In genomic region chr4:81506731-81507130, GRCh38 we compare ENCODE assay signal across 11 cellular contexts.
DNase-seq lines count a peak whose midpoint lies in the region; ATAC-seq lines count a peak whose summit lies in the region.
"Had no signal": no experiment of that assay in that cellular context is flagged by ENCODE, and none has a peak within 500 bp of the region (broad histone marks: within the 10 kb centered on the region; RNA-seq: fewer than 3 reads in every experiment).

No MANE protein-coding gene starts in this region.

- no peaks in the 10 kb centered on the region for H3K9me3 Mint-ChIP-seq in stimulated activated memory B cell treated with anti-CD40 and anti-IgM and Interleukin-4, amounts not matched to agents 10 μg/mL and 1 μg/mL and 100 μg/mL, for 72 hours

- ATAC-seq in GM21737 (IDR thresholded peaks at IDR 0.05; ENCODE audit: unreplicated experiment) (peak; percentile 45), HG03460 (IDR thresholded peaks at IDR 0.05; ENCODE audit: unreplicated experiment) (peak; percentile 69)
- peak; percentile 92 for ATAC-seq in stimulated activated memory B cell treated with anti-CD40 and anti-IgM and Interleukin-4, amounts not matched to agents 10 μg/mL and 1 μg/mL and 100 μg/mL, for 72 hours

- DNase-seq in activated CD4-positive, alpha-beta T cell treated with anti-CD3 and anti-CD28 coated beads, Interleukin-2, amount 50 U/mL, for 48 hours, result peak; percentile 5 to 32
- no peak for DNase-seq in activated CD4-positive, alpha-beta T cell treated with anti-CD3 and anti-CD28 coated beads, Interleukin-2, amount 50 U/mL, for 4 hours
- DNase-seq in NCI-H82 (lab: John Stamatoyannopoulos, UW) (no peak), GM03348 (ENCODE audit: low spot score) (no peak), DMS 273 (lab: John Stamatoyannopoulos, UW; ENCODE audit: unreplicated experiment) (no peak)
- DNase-seq: Kasumi-1, NCI-H524 treated with DMSO at 0.1 percent for 48 hours, retina had no signal

- H3K27ac Mint-ChIP-seq in stimulated activated memory B cell treated with anti-CD40 and anti-IgM and Interleukin-4, amounts not matched to agents 10 μg/mL and 1 μg/mL and 100 μg/mL, for 72 hours, result peak overlapping the region; percentile 78

- H3K4me3 Mint-ChIP-seq in stimulated activated memory B cell treated with anti-CD40 and anti-IgM and Interleukin-4, amounts not matched to agents 10 μg/mL and 1 μg/mL and 100 μg/mL, for 72 hours, result no peak overlapping the region

- peaks cover 71% of the 10 kb centered on the region for H3K4me1 Mint-ChIP-seq in stimulated activated memory B cell treated with anti-CD40 and anti-IgM and Interleukin-4, amounts not matched to agents 10 μg/mL and 1 μg/mL and 100 μg/mL, for 72 hours

- no peaks in the 10 kb centered on the region for H3K27me3 Mint-ChIP-seq in stimulated activated memory B cell treated with anti-CD40 and anti-IgM and Interleukin-4, amounts not matched to agents 10 μg/mL and 1 μg/mL and 100 μg/mL, for 72 hours

- H3K36me3 Mint-ChIP-seq in stimulated activated memory B cell treated with anti-CD40 and anti-IgM and Interleukin-4, amounts not matched to agents 10 μg/mL and 1 μg/mL and 100 μg/mL, for 72 hours, result no peaks in the 10 kb centered on the region

Comparison
In these comparisons a context has a peak if more than half of its experiments do, and no peak if none do; other contexts are left out.
1. DNase-seq: peak in activated CD4-positive, alpha-beta T cell treated with anti-CD3 and anti-CD28 coated beads, Interleukin-2, amount 50 U/mL, for 48 hours (2 of 2); none in activated CD4-positive, alpha-beta T cell treated with anti-CD3 and anti-CD28 coated beads, Interleukin-2, amount 50 U/mL, for 4 hours (0 of 2), NCI-H82 (single experiment), GM03348 (single experiment) and DMS 273 (single experiment).
2. Peak in every context shown above with its lines, with median percentiles within 50 percentile points of each other: ATAC-seq.